ENCODE assay signal across 25 cellular contexts in genomic region chr2:168853471-168853870, GRCh38. TPM values are rescaled to one million over a fixed set of nuclear protein-coding genes. Genes with fewer than 3 reads are reported as not detected.
A peak's percentile ranks its signal among the peaks of the same experiment; 100 is the strongest.
DNase-seq lines count a peak whose midpoint lies in the region; ATAC-seq, FAIRE-seq and TF ChIP-seq lines count a peak whose summit lies in the region.
"Had no signal": no experiment of that assay in that cellular context is flagged by ENCODE, and none has a peak within 500 bp of the region (broad histone marks: within the 10 kb centered on the region; RNA-seq: fewer than 3 reads in every experiment).

No MANE protein-coding gene starts in this region.

- TF ChIP-seq RAD21 in K562 (CRISPR knock-in tag; conservative IDR thresholded peaks at IDR 0.05 in 1 of 2, IDR thresholded peaks at IDR 0.05 in 1 of 2), result no peak

- no peaks in the 10 kb centered on the region; the same call in 1 of the 2 replicates for H3K9me3 ChIP-seq in K562 (replicated peaks; ENCODE audit: control insufficient read depth, insufficient read depth, low read depth, low read length)
- no peaks in the 10 kb centered on the region for H3K9me3 ChIP-seq in testis
- H3K9me3 ChIP-seq: A549, HAP-1 had no signal

- TF ChIP-seq POLR2A in K562 (conservative IDR thresholded peaks at IDR 0.05), result no peak
- no peak for TF ChIP-seq POLR2A in testis (IDR thresholded peaks at IDR 0.05)

- peaks cover 12 to 37% of the 10 kb centered on the region in 2 experiments for H3K4me1 ChIP-seq in K562 (replicated peaks in 1 of 2; ENCODE audit: control insufficient read depth in 2 of 2, insufficient read depth in 2 of 2, low read length in 2 of 2)
- H3K4me1 ChIP-seq in testis, result peaks cover 12% of the 10 kb centered on the region
- H3K4me1 ChIP-seq: HAP-1 had no signal

- H3K4me3 ChIP-seq in AG04449 (ENCODE audit: low read depth, low read length) (no peak overlapping the region), K562 (no peak overlapping the region), testis (no peak overlapping the region)
- H3K4me3 ChIP-seq: A549, HAP-1 had no signal

- intact Hi-C loops in K562 (cut with micrococcal nuclease) (loop anchor here (5.0 kb wide), 2 partner anchors 84 to 141 kb away; no protein-coding TSS in a partner anchor), testis (cut with DNase I; ENCODE audit: low total_unique reads) (no loop called here)
- intact Hi-C loops in activated naive CD4-positive, alpha-beta T cell treated with anti-CD3 and anti-CD28 coated beads for 36 hours (cut with micrococcal nuclease), result no loop called here

- no peak overlapping the region for H3K4me2 ChIP-seq in K562 (ENCODE audit: insufficient read depth, low read length)
- H3K4me2 ChIP-seq: A549 had no signal

- DNase-seq in AG04449 (ENCODE audit: low read depth, low spot score) (peak; percentile 4), K562 (ENCODE audit: extremely low read depth in 1 of 4, low spot score in 3 of 4) (no peak), epithelial cell of prostate (ENCODE audit: low read depth, low spot score) (peak; percentile 16), myocyte (ENCODE audit: low read depth) (peak; percentile 40), testis (no peak)
- no peak for DNase-seq in activated naive CD4-positive, alpha-beta T cell treated with anti-CD3 and anti-CD28 coated beads for 36 hours
- DNase-seq: 8988T; ACHN; C1 segment of cervical spinal cord; Calu3; CD4-positive, alpha-beta memory T cell; COR-L47; DMS53; DMS79 treated with DMSO at 0.1 percent for 48 hours; GOT3; HFFc6 had no signal

- POLR2A ChIA-PET in AG04449 (lab: Yijun Ruan, JAX) (no interaction called here), K562 (lab: Yijun Ruan, JAX) (interaction anchor here (0.7 kb wide), 1 partner anchor 8 kb away, joined by 3 read pairs; no protein-coding TSS in a partner anchor)

- no peaks in the 10 kb centered on the region for H3K9me1 ChIP-seq in K562 (ENCODE audit: control insufficient read depth, insufficient read depth, low read length)

- no peak for FAIRE-seq in K562 (lab: Jason Lieb, UNC)
- FAIRE-seq: A549, G401.6, GM12892, H54 had no signal

- H3K9ac ChIP-seq in K562 (ENCODE audit: insufficient read depth in 1 of 2, low read depth in 2 of 2, low read length in 2 of 2), result no peak overlapping the region

- no peak for TF ChIP-seq CTCF in AG04449 (IDR thresholded peaks at IDR 0.05; ENCODE audit: insufficient read depth, low read length, missing control alignments)
- TF ChIP-seq CTCF in K562 (IDR thresholded peaks at IDR 0.05 in 2 of 3, conservative IDR thresholded peaks at IDR 0.05 in 1 of 3; ENCODE audit: insufficient read depth in 2 of 3, low read depth in 1 of 3, low read length in 3 of 3), result no peak
- no peak for TF ChIP-seq CTCF in testis (IDR thresholded peaks at IDR 0.05)

- H3K27me3 ChIP-seq in K562 (ENCODE audit: control insufficient read depth in 2 of 2, insufficient read depth in 2 of 2, low read length in 2 of 2) (no peaks in the 10 kb centered on the region; a peak in 1 of 5 replicates), testis (no peaks in the 10 kb centered on the region)

- no peak overlapping the region for H3K4me3 Mint-ChIP-seq in activated naive CD4-positive, alpha-beta T cell treated with anti-CD3 and anti-CD28 coated beads for 36 hours
- H3K4me3 Mint-ChIP-seq: CD4-positive, alpha-beta memory T cell; HFFc6 had no signal

- H2AFZ ChIP-seq in K562 (ENCODE audit: low read depth, low read length), result no peak overlapping the region

- no peak overlapping the region for H3K27ac Mint-ChIP-seq in activated naive CD4-positive, alpha-beta T cell treated with anti-CD3 and anti-CD28 coated beads for 36 hours
- H3K27ac Mint-ChIP-seq: CD4-positive, alpha-beta memory T cell; HFFc6 had no signal

- no TSS peak for BruUV-seq in K562 (replicated peaks; lab: Mats Ljungman, UMichigan)

- H3K36me3 Mint-ChIP-seq in activated naive CD4-positive, alpha-beta T cell treated with anti-CD3 and anti-CD28 coated beads for 36 hours (ENCODE audit: low read depth), result peaks cover 9% of the 10 kb centered on the region

- ATAC-seq in K562, result no peak
- no peak for ATAC-seq in HG02970 (IDR thresholded peaks at IDR 0.05; ENCODE audit: low FRiP score, unreplicated experiment)
- no peak for ATAC-seq in HG02763 (IDR thresholded peaks at IDR 0.05; ENCODE audit: unreplicated experiment)
- ATAC-seq: A549 had no signal

- CTCF ChIA-PET in AG04449 (lab: Yijun Ruan, JAX) (no interaction called here), K562 (lab: Yijun Ruan, JAX; ENCODE audit: low intra/inter-chr PET ratio) (no interaction called here)
- CTCF ChIA-PET in activated naive CD4-positive, alpha-beta T cell treated with anti-CD3 and anti-CD28 coated beads for 36 hours (lab: Charles Lee), result interaction anchor here (0.6 kb wide), 1 partner anchor 86 kb away, joined by 3 read pairs; no protein-coding TSS in a partner anchor

- H3K36me3 ChIP-seq in K562 (ENCODE audit: control insufficient read depth, insufficient read depth, low read length), result peaks cover 70% of the 10 kb centered on the region
- no peaks in the 10 kb centered on the region for H3K36me3 ChIP-seq in testis (ENCODE audit: low read depth, missing control alignments)

- WGBS in K562 (ENCODE audit: insufficient coverage, low coverage, missing lambda C conversion rate), result 100% methylated on average over 1 of the region's 1 CpG
- WGBS in testis, 2 donors, result 96 to 100% methylated on average over 1 of the region's 1 CpG

- H3K4me1 Mint-ChIP-seq in activated naive CD4-positive, alpha-beta T cell treated with anti-CD3 and anti-CD28 coated beads for 36 hours (ENCODE audit: low read depth), result no peaks in the 10 kb centered on the region

- TF ChIP-seq EP300 in K562 (IDR thresholded peaks at IDR 0.05; ENCODE audit: low read length), result no peak

- no peaks in the 10 kb centered on the region; the same call in 1 of the 2 replicates for H4K20me1 ChIP-seq in K562 (replicated peaks; ENCODE audit: control insufficient read depth, insufficient read depth, low read length)

- no peaks in the 10 kb centered on the region for H3K27me3 Mint-ChIP-seq in activated naive CD4-positive, alpha-beta T cell treated with anti-CD3 and anti-CD28 coated beads for 36 hours (ENCODE audit: low read depth)
- H3K27me3 Mint-ChIP-seq: CD4-positive, alpha-beta memory T cell had no signal

- no peaks in the 10 kb centered on the region for H3K79me2 ChIP-seq in K562 (ENCODE audit: control insufficient read depth, insufficient read depth, low read length)

- in situ Hi-C loops in K562 (cut with MboI), result no loop called here

- H3K27ac ChIP-seq in K562 (ENCODE audit: extremely low read depth, low read depth, low read length) (0 out of 3 replicates have a peak overlapping the region, but pooled peaks have one; percentile 18), epithelial cell of prostate (no peak overlapping the region), testis (no peak overlapping the region)
- H3K27ac ChIP-seq: A549 had no signal

- no peaks in the 10 kb centered on the region for H3K9me3 Mint-ChIP-seq in activated naive CD4-positive, alpha-beta T cell treated with anti-CD3 and anti-CD28 coated beads for 36 hours
- H3K9me3 Mint-ChIP-seq: CD4-positive, alpha-beta memory T cell; HFFc6 had no signal

RNA-seq across cellular contexts. Expression of gene SPC25, which starts 36.8 kb away (rescaled TPM):
- total RNA-seq in K562 (2011; cell fraction: chromatin; rRNA removed; ENCODE audit: low replicate concordance), result 17.6 and 59.0 TPM in 2 replicates
- 12.3 and 16.8 TPM in 2 replicates for total RNA-seq in K562 (2011; cell fraction: nucleolus; rRNA removed)
- 37.6 and 46.6 TPM in 2 replicates for total RNA-seq in K562 (2011; cell fraction: nucleoplasm; rRNA removed)
- total RNA-seq in K562 (2014; rRNA removed), result 44.8 and 54.5 TPM in 2 replicates
- total RNA-seq in K562 (2014; rRNA removed; fragmentation: Illumina TruSeq; extraction: Trizol), result 56.5 and 66.3 TPM in 2 replicates
- 57.9 and 67.0 TPM in 2 replicates for total RNA-seq in K562 (2015; rRNA removed; fragmentation: Illumina TruSeq; extraction: Trizol)
- 53.4 and 62.3 TPM in 2 replicates for total RNA-seq in K562 (2021)
- 59.9 and 77.4 TPM in 2 replicates for polyA plus RNA-seq in K562 (2011; rRNA removed)
- polyA plus RNA-seq in K562 (2011; cell fraction: cytosol; rRNA removed), result 19.9 and 53.0 TPM in 2 replicates
- polyA plus RNA-seq in K562 (2011; cell fraction: nucleus; rRNA removed), result 11.0 and 17.5 TPM in 2 replicates
- 79.4 and 84.3 TPM in 2 replicates for polyA plus RNA-seq in K562 (2012)
- 69.7 and 75.0 TPM in 2 replicates for polyA plus RNA-seq in K562 (2014; fragmentation: Illumina TruSeq; extraction: Trizol)
- polyA plus RNA-seq in K562 (2014; fragmentation: Nextera tagmentation; extraction: Ambion mirVana), result 100 to 1,000 TPM in 1 of 2 experiments, 10 to 100 TPM in 1; 87.6 to 100 TPM
- polyA plus RNA-seq in K562 (2014; rRNA removed), result 60.9 and 76.0 TPM in 2 replicates
- 40.2 and 40.5 TPM in 2 replicates for polyA minus RNA-seq in K562 (2011; rRNA and poly(A)+ RNA removed)
- 16.4 and 21.9 TPM in 2 replicates for polyA minus RNA-seq in K562 (2011; cell fraction: cytosol; rRNA and poly(A)+ RNA removed)
- polyA minus RNA-seq in K562 (2011; cell fraction: nucleus; rRNA and poly(A)+ RNA removed), result 26.8 and 42.2 TPM in 2 replicates
- 0.24 TPM in 1 of 2 replicates, not detected in the other for total RNA-seq in myocyte
- 0.10 TPM for polyA plus RNA-seq in myocyte (2012)
- total RNA-seq in testis, result 1 to 10 TPM in 1 of 2 donors, under 1 TPM in 1; 0.99 to 3.7 TPM
- 7.3 TPM for polyA plus RNA-seq in testis (ENCODE audit: insufficient read depth, low read depth, low replicate concordance)
- 10 to 100 TPM; 31.0 to 32.0 TPM for total RNA-seq in activated naive CD4-positive, alpha-beta T cell treated with anti-CD3 and anti-CD28 coated beads for 36 hours
- polyA plus RNA-seq: CD4-positive, alpha-beta memory T cell had no signal

RNA-seq across cellular contexts. Expression of gene G6PC2, which starts 47.6 kb away (rescaled TPM):
- not detected in 2 replicates for total RNA-seq in K562 (2011; cell fraction: chromatin; rRNA removed; ENCODE audit: low replicate concordance)
- total RNA-seq in K562 (2011; cell fraction: nucleolus; rRNA removed), result not detected in 2 replicates
- 0.15 TPM in 1 of 2 replicates, not detected in the other for total RNA-seq in K562 (2011; cell fraction: nucleoplasm; rRNA removed)
- not detected in 2 replicates for total RNA-seq in K562 (2014; rRNA removed)
- total RNA-seq in K562 (2014; rRNA removed; fragmentation: Illumina TruSeq; extraction: Trizol), result not detected in 2 replicates
- total RNA-seq in K562 (2015; rRNA removed; fragmentation: Illumina TruSeq; extraction: Trizol), result not detected in 2 replicates
- 0.13 TPM in 1 of 2 replicates, not detected in the other for total RNA-seq in K562 (2021)
- polyA plus RNA-seq in K562 (2011; rRNA removed), result 0.07 and 0.15 TPM in 2 replicates
- polyA plus RNA-seq in K562 (2011; cell fraction: cytosol; rRNA removed), result 0.01 and 0.06 TPM in 2 replicates
- polyA plus RNA-seq in K562 (2011; cell fraction: nucleus; rRNA removed), result 0.10 and 0.20 TPM in 2 replicates
- polyA plus RNA-seq in K562 (2012), result not detected in 2 replicates
- not detected in 2 replicates for polyA plus RNA-seq in K562 (2014; fragmentation: Illumina TruSeq; extraction: Trizol)
- under 1 TPM in 1 of 2 experiments, not detected in 1; 0.03 TPM for polyA plus RNA-seq in K562 (2014; fragmentation: Nextera tagmentation; extraction: Ambion mirVana)
- not detected in 2 replicates for polyA plus RNA-seq in K562 (2014; rRNA removed)
- 0.06 and 0.21 TPM in 2 replicates for polyA minus RNA-seq in K562 (2011; rRNA and poly(A)+ RNA removed)
- polyA minus RNA-seq in K562 (2011; cell fraction: cytosol; rRNA and poly(A)+ RNA removed), result not detected in 2 replicates
- not detected in 2 replicates for polyA minus RNA-seq in K562 (2011; cell fraction: nucleus; rRNA and poly(A)+ RNA removed)
- total RNA-seq in myocyte, result not detected in 2 replicates
- not detected for polyA plus RNA-seq in myocyte (2012)
- total RNA-seq in testis, result 1 to 10 TPM; 1.1 to 2.5 TPM
- polyA plus RNA-seq in testis (ENCODE audit: insufficient read depth, low read depth, low replicate concordance), result 2.4 TPM
- total RNA-seq in activated naive CD4-positive, alpha-beta T cell treated with anti-CD3 and anti-CD28 coated beads for 36 hours, result not detected
- total RNA-seq: Calu3; CD4-positive, alpha-beta memory T cell; Daoy; HFFc6 had no signal
- polyA plus RNA-seq: A549; BJ; CD4-positive, alpha-beta memory T cell had no signal

RNA-seq across cellular contexts. Expression of gene NOSTRIN, which starts 51.0 kb away (rescaled TPM):
- 31.6 and 70.5 TPM in 2 replicates for total RNA-seq in K562 (2011; cell fraction: chromatin; rRNA removed; ENCODE audit: low replicate concordance)
- total RNA-seq in K562 (2011; cell fraction: nucleolus; rRNA removed), result 13.3 and 16.6 TPM in 2 replicates
- 34.2 and 67.0 TPM in 2 replicates for total RNA-seq in K562 (2011; cell fraction: nucleoplasm; rRNA removed)
- total RNA-seq in K562 (2014; rRNA removed) (33.8 and 51.0 TPM in 2 replicates), K562 (2014; rRNA removed; fragmentation: Illumina TruSeq; extraction: Trizol) (68.1 and 86.4 TPM in 2 replicates), K562 (2015; rRNA removed; fragmentation: Illumina TruSeq; extraction: Trizol) (46.2 and 51.9 TPM in 2 replicates), K562 (2021) (50.9 and 56.3 TPM in 2 replicates), myocyte (not detected in 2 replicates), testis (10 to 100 TPM; 93.8 to 99.8 TPM)
- polyA plus RNA-seq in K562 (2011; rRNA removed) (13.8 and 26.7 TPM in 2 replicates), K562 (2014; fragmentation: Illumina TruSeq; extraction: Trizol) (73.0 and 81.1 TPM in 2 replicates), K562 (2014; fragmentation: Nextera tagmentation; extraction: Ambion mirVana) (10 to 100 TPM; 51.9 to 82.9 TPM), K562 (2014; rRNA removed) (41.7 and 59.4 TPM in 2 replicates), testis (ENCODE audit: insufficient read depth, low read depth, low replicate concordance) (28.9 TPM)
- 2.5 and 3.7 TPM in 2 replicates for polyA plus RNA-seq in K562 (2011; cell fraction: cytosol; rRNA removed)
- polyA plus RNA-seq in K562 (2011; cell fraction: nucleus; rRNA removed), result 13.8 and 19.0 TPM in 2 replicates
- polyA plus RNA-seq in K562 (2012), result 33.4 and 74.8 TPM in 2 replicates
- 30.8 and 41.4 TPM in 2 replicates for polyA minus RNA-seq in K562 (2011; rRNA and poly(A)+ RNA removed)
- 6.0 and 9.7 TPM in 2 replicates for polyA minus RNA-seq in K562 (2011; cell fraction: cytosol; rRNA and poly(A)+ RNA removed)
- polyA minus RNA-seq in K562 (2011; cell fraction: nucleus; rRNA and poly(A)+ RNA removed), result 40.0 and 42.3 TPM in 2 replicates
- polyA plus RNA-seq in myocyte (2012), result not detected
- not detected for total RNA-seq in activated naive CD4-positive, alpha-beta T cell treated with anti-CD3 and anti-CD28 coated beads for 36 hours
- total RNA-seq: CD4-positive, alpha-beta memory T cell; Daoy; HFFc6 had no signal
- polyA plus RNA-seq: BJ; CD4-positive, alpha-beta memory T cell had no signal

Comparison
In these comparisons a context has a peak if more than half of its experiments do, and no peak if none do; other contexts are left out.
1. DNase-seq: peak in AG04449 (single experiment), epithelial cell of prostate (single experiment) and myocyte (single experiment); none in K562 (0 of 4), testis (single experiment) and activated naive CD4-positive, alpha-beta T cell treated with anti-CD3 and anti-CD28 coated beads for 36 hours (single experiment).
2. RNA of gene NOSTRIN, which starts 51.0 kb away (total RNA-seq): 93.8 to 99.8 TPM in testis and 13.3 to 86.4 TPM in K562; not detected in activated naive CD4-positive, alpha-beta T cell treated with anti-CD3 and anti-CD28 coated beads for 36 hours and not detected in myocyte; every median in the first group is over 10 times any median in the second.